In the genomic region with DNA sequence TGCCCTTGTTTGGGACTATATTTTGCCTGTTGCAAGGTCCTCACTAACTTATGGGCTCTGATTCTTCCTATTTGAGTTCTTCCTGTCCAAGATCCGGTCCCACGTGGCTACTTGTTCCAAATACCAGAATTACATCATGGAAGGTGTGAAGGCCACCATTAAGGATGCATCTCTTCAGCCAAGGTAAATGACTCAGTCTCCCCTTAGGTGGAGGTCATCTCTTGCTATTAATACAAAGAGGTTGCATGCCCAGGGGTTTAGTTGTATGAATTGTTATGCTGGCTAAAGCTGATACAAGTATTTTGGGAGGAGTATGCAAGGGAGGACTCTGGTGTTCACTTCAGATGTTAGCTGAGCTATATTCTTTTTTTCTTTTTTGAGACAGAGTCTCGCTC, we compare ENCODE assay signal across 2 cellular contexts.
TF ChIP-seq lines count a peak whose summit lies in the region.

No MANE protein-coding gene starts in this region.

TF ChIP-seq in HepG2, 621 proteins besides CTCF, POLR2A, EP300 and RAD21:
- 0 out of 2 replicates have a peak, but pooled peaks have one; percentile 10 for TF ChIP-seq CEBPG (CRISPR knock-in tag; IDR thresholded peaks at IDR 0.05)
- no peak for TF ChIP-seq RARG (CRISPR knock-in tag; IDR thresholded peaks at IDR 0.05; ENCODE audit: low read depth)
- TF ChIP-seq, protein P1, sequence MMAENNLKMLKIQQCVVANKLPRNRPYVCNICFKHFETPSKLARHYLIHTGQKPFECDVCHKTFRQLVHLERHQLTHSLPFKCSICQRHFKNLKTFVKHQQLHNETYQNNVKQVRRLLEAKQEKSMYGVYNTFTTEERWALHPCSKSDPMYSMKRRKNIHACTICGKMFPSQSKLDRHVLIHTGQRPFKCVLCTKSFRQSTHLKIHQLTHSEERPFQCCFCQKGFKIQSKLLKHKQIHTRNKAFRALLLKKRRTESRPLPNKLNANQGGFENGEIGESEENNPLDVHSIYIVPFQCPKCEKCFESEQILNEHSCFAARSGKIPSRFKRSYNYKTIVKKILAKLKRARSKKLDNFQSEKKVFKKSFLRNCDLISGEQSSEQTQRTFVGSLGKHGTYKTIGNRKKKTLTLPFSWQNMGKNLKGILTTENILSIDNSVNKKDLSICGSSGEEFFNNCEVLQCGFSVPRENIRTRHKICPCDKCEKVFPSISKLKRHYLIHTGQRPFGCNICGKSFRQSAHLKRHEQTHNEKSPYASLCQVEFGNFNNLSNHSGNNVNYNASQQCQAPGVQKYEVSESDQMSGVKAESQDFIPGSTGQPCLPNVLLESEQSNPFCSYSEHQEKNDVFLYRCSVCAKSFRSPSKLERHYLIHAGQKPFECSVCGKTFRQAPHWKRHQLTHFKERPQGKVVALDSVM (CRISPR knock-in tag; IDR thresholded peaks at IDR 0.05), result 0 out of 2 replicates have a peak, but pooled peaks have one; percentile 13
- TF ChIP-seq CBX5 (CRISPR knock-in tag; IDR thresholded peaks at IDR 0.05; ENCODE audit: borderline replicate concordance), result 0 out of 2 replicates have a peak, but pooled peaks have one; percentile 4
- no peak for TF ChIP-seq RELA (CRISPR knock-in tag; IDR thresholded peaks at IDR 0.05)
- TF ChIP-seq SNAI1 (CRISPR knock-in tag; IDR thresholded peaks at IDR 0.05; ENCODE audit: borderline replicate concordance), result no peak
- TF ChIP-seq YEATS2 (CRISPR knock-in tag; IDR thresholded peaks at IDR 0.05; ENCODE audit: borderline replicate concordance), result no peak
- no peak for TF ChIP-seq IRX3 (CRISPR knock-in tag; IDR thresholded peaks at IDR 0.05; ENCODE audit: borderline replicate concordance, low read depth)
- TF ChIP-seq ZNF274 (CRISPR knock-in tag; IDR thresholded peaks at IDR 0.05), result no peak
- no peak for TF ChIP-seq ZNF703 (CRISPR knock-in tag; IDR thresholded peaks at IDR 0.05; ENCODE audit: borderline replicate concordance)
- peak; percentile 42; the same call in 1 of the 2 replicates for TF ChIP-seq RBFOX2 (IDR thresholded peaks at IDR 0.05; ENCODE audit: low read depth, low read length)
- no peak for TF ChIP-seq ZBTB38 (CRISPR knock-in tag; IDR thresholded peaks at IDR 0.05)
- TF ChIP-seq, protein P2, sequence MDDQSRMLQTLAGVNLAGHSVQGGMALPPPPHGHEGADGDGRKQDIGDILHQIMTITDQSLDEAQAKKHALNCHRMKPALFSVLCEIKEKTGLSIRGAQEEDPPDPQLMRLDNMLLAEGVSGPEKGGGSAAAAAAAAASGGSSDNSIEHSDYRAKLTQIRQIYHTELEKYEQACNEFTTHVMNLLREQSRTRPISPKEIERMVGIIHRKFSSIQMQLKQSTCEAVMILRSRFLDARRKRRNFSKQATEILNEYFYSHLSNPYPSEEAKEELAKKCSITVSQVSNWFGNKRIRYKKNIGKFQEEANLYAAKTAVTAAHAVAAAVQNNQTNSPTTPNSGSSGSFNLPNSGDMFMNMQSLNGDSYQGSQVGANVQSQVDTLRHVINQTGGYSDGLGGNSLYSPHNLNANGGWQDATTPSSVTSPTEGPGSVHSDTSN (CRISPR knock-in tag; IDR thresholded peaks at IDR 0.05; ENCODE audit: borderline replicate concordance), result no peak
- TF ChIP-seq, protein P3, sequence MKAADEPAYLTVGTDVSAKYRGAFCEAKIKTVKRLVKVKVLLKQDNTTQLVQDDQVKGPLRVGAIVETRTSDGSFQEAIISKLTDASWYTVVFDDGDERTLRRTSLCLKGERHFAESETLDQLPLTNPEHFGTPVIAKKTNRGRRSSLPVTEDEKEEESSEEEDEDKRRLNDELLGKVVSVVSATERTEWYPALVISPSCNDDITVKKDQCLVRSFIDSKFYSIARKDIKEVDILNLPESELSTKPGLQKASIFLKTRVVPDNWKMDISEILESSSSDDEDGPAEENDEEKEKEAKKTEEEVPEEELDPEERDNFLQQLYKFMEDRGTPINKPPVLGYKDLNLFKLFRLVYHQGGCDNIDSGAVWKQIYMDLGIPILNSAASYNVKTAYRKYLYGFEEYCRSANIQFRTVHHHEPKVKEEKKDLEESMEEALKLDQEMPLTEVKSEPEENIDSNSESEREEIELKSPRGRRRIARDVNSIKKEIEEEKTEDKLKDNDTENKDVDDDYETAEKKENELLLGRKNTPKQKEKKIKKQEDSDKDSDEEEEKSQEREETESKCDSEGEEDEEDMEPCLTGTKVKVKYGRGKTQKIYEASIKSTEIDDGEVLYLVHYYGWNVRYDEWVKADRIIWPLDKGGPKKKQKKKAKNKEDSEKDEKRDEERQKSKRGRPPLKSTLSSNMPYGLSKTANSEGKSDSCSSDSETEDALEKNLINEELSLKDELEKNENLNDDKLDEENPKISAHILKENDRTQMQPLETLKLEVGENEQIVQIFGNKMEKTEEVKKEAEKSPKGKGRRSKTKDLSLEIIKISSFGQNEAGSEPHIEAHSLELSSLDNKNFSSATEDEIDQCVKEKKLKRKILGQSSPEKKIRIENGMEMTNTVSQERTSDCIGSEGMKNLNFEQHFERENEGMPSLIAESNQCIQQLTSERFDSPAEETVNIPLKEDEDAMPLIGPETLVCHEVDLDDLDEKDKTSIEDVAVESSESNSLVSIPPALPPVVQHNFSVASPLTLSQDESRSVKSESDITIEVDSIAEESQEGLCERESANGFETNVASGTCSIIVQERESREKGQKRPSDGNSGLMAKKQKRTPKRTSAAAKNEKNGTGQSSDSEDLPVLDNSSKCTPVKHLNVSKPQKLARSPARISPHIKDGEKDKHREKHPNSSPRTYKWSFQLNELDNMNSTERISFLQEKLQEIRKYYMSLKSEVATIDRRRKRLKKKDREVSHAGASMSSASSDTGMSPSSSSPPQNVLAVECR (CRISPR knock-in tag; IDR thresholded peaks at IDR 0.05; ENCODE audit: borderline replicate concordance), result no peak
- no peak for TF ChIP-seq ZC3H4 (CRISPR knock-in tag; IDR thresholded peaks at IDR 0.05; ENCODE audit: borderline replicate concordance)
- TF ChIP-seq ZSCAN25 (CRISPR knock-in tag; IDR thresholded peaks at IDR 0.05), result no peak
- TF ChIP-seq DR1 (CRISPR knock-in tag; IDR thresholded peaks at IDR 0.05), result no peak
- TF ChIP-seq CHD4 (IDR thresholded peaks at IDR 0.05; ENCODE audit: borderline replicate concordance, low read length), result 0 out of 2 replicates have a peak, but pooled peaks have one; percentile 24

TF ChIP-seq in IMR-90, 13 proteins besides CTCF, POLR2A, EP300 and RAD21:
- no peak for TF ChIP-seq RFX5 (IDR thresholded peaks at IDR 0.05; ENCODE audit: low read depth, low read length)
- TF ChIP-seq BHLHE40 (IDR thresholded peaks at IDR 0.05; ENCODE audit: low read depth, low read length), result no peak
